Comparison of ENCODE assay signal across 8 cellular contexts in the genomic region with DNA sequence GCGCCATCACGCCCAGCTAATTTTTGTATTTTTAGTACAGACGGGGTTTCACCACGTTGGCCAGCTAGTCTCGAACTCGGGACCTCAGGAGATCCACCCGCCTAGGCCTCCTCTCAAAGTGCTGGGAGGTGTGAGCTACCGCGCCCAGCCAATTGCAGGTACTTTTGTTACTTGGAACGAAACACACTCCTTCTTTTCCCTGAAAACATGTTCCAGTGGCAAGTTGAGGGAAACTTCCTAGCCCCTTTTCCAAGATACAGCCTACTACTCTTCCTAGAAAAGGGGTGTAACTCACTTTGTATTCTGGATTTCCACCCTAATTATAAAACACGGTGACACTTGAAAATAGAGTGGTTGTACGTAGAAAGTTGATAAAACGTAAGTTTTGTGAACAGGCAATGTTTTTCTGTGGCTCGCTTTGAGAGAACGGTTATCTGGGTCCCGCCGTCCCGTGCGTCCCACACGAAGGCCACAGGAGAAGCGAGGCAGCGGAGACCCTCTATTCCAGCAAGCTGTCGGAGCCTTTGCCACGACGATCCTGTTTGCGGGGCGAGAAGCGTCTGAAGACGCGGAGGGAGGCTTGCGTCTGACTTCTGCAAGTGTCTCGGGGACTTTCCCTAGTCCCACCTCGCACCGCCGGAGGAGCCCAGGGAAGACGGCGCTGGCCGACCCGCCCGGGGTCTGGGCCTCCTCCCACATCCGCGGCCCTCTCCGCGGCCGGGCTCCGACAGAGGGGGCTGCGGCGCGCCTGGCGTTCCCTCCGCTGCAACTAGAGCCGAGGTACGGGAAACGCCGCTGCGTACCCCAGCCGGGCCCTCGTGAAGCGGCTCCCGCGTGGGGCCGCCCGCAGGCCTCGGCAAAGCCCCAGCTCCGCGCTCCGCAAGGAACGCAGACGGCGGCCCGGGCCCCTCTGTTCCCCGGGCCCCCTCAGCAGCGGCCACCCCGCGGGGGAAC. TPM values are rescaled to one million over a fixed set of nuclear protein-coding genes. Genes with fewer than 3 reads are reported as not detected.
DNase-seq lines count a peak whose midpoint lies in the region; ATAC-seq, FAIRE-seq and TF ChIP-seq lines count a peak whose summit lies in the region.

No MANE protein-coding gene starts in this region.

- POLR2A ChIA-PET in activated CD8-positive, alpha-beta T cell treated with anti-CD3 and anti-CD28 coated beads for 36 hours (lab: Charles Lee) = interaction anchor here (0.7 to 9.7 kb wide), 27 partner anchors 9 to 325 kb away, joined by 3 to 69 read pairs (median 4); a partner anchor contains a TSS

- peak overlapping the region; percentile 94 for H3K4me3 Mint-ChIP-seq in activated CD8-positive, alpha-beta T cell treated with anti-CD3 and anti-CD28 coated beads for 36 hours
- peak overlapping the region; percentile 97 for H3K4me3 Mint-ChIP-seq in neural progenitor cell

- peak overlapping the region; percentile 82 for H3K4me3 ChIP-seq in epithelial cell of esophagus (ENCODE audit: low read length)
- H3K4me3 ChIP-seq in neural progenitor cell = peak overlapping the region; percentile 99
- H3K4me3 ChIP-seq in thoracic aorta = peak overlapping the region; percentile 83

- peak; percentile 8 for TF ChIP-seq CTCF in activated CD8-positive, alpha-beta T cell treated with anti-CD3 and anti-CD28 coated beads for 36 hours (IDR thresholded peaks at IDR 0.05)
- no peak for TF ChIP-seq CTCF in epithelial cell of esophagus (IDR thresholded peaks at IDR 0.05; ENCODE audit: insufficient read depth, low read depth, low read length, missing control alignments)
- peak; percentile 5 for TF ChIP-seq CTCF in neural progenitor cell (IDR thresholded peaks at IDR 0.05)
- TF ChIP-seq CTCF in thoracic aorta (IDR thresholded peaks at IDR 0.05) = no peak
- no peak for TF ChIP-seq CTCF in D721Med (IDR thresholded peaks at IDR 0.05; ENCODE audit: insufficient read depth, missing control alignments)

- H4K20me1 ChIP-seq in neural progenitor cell (ENCODE audit: low read depth) = peaks cover 53% of the 10 kb centered on the region

- peaks cover 49% of the 10 kb centered on the region for H3K36me3 Mint-ChIP-seq in activated CD8-positive, alpha-beta T cell treated with anti-CD3 and anti-CD28 coated beads for 36 hours (ENCODE audit: low read depth)
- peaks cover 19% of the 10 kb centered on the region for H3K36me3 Mint-ChIP-seq in neural progenitor cell

- CTCF ChIA-PET in activated CD8-positive, alpha-beta T cell treated with anti-CD3 and anti-CD28 coated beads for 36 hours (lab: Charles Lee) = interaction anchor here (0.9 to 5.9 kb wide), 5 partner anchors 25 to 470 kb away, joined by 3 to 42 read pairs (median 12); no protein-coding TSS in a partner anchor

- H2AFZ ChIP-seq in neural progenitor cell (replicated peaks) = no peak overlapping the region

- peak; percentile 21 for ATAC-seq in GM21526 (IDR thresholded peaks at IDR 0.05; ENCODE audit: low FRiP score, unreplicated experiment)
- peak; percentile 20 for ATAC-seq in activated CD8-positive, alpha-beta T cell treated with anti-CD3 and anti-CD28 coated beads for 36 hours
- no peak for ATAC-seq in thoracic aorta (ENCODE audit: insufficient number of reproducible peaks, low FRiP score, low read depth)

- H3K36me3 ChIP-seq in KOPT-K1 (ENCODE audit: insufficient read depth, low read length) = peaks cover 47% of the 10 kb centered on the region
- no peaks in the 10 kb centered on the region for H3K36me3 ChIP-seq in neural progenitor cell
- no peaks in the 10 kb centered on the region for H3K36me3 ChIP-seq in thoracic aorta

- H3K27ac Mint-ChIP-seq in activated CD8-positive, alpha-beta T cell treated with anti-CD3 and anti-CD28 coated beads for 36 hours = peak overlapping the region; percentile 88
- peak overlapping the region; percentile 93 for H3K27ac Mint-ChIP-seq in neural progenitor cell

- no peaks in the 10 kb centered on the region for H3K27me3 Mint-ChIP-seq in activated CD8-positive, alpha-beta T cell treated with anti-CD3 and anti-CD28 coated beads for 36 hours
- peaks cover 9% of the 10 kb centered on the region for H3K27me3 Mint-ChIP-seq in neural progenitor cell (ENCODE audit: insufficient read depth, low read depth)

- H3K4me1 Mint-ChIP-seq in activated CD8-positive, alpha-beta T cell treated with anti-CD3 and anti-CD28 coated beads for 36 hours (ENCODE audit: low read depth) = peaks cover 63% of the 10 kb centered on the region
- peaks cover 59% of the 10 kb centered on the region for H3K4me1 Mint-ChIP-seq in neural progenitor cell

- peaks cover 71% of the 10 kb centered on the region for H3K79me2 ChIP-seq in neural progenitor cell (ENCODE audit: low read depth)

- DNase-seq in D341Med (ENCODE audit: low spot score) (peak; percentile 70), epithelial cell of esophagus (ENCODE audit: low read depth) (peak; percentile 49), neural progenitor cell (ENCODE audit: low spot score) (peak; percentile 73), thoracic aorta (ENCODE audit: low spot score) (no peak), D721Med (ENCODE audit: insufficient read length, low spot score) (no peak)
- peak; percentile 74 for DNase-seq in activated CD8-positive, alpha-beta T cell treated with anti-CD3 and anti-CD28 coated beads for 36 hours

- FAIRE-seq in D721Med (lab: Jason Lieb, UNC) = no peak

- peak overlapping the region; percentile 100 for H3K4me2 ChIP-seq in neural progenitor cell

- H3K4me1 ChIP-seq in neural progenitor cell (peaks cover 36% of the 10 kb centered on the region), thoracic aorta (ENCODE audit: control insufficient read depth in 1 of 2, low read depth in 2 of 2) (peaks cover 0 to 28% of the 10 kb centered on the region in 2 donors)

- peak overlapping the region; percentile 79 for H3K9ac ChIP-seq in neural progenitor cell

- H3K27ac ChIP-seq in KOPT-K1 (ENCODE audit: low read depth, low read length, poor library complexity, severe bottlenecking) = peak overlapping the region; percentile 99
- H3K27ac ChIP-seq in neural progenitor cell = peak overlapping the region; percentile 79
- peak overlapping the region in 1 of 2 donors; percentile 19 for H3K27ac ChIP-seq in thoracic aorta

- no peaks in the 10 kb centered on the region for H3K9me3 Mint-ChIP-seq in activated CD8-positive, alpha-beta T cell treated with anti-CD3 and anti-CD28 coated beads for 36 hours
- no peaks in the 10 kb centered on the region for H3K9me3 Mint-ChIP-seq in neural progenitor cell

- H3K27me3 ChIP-seq in neural progenitor cell (no peaks in the 10 kb centered on the region), thoracic aorta (replicated peaks; ENCODE audit: insufficient read depth) (no peaks in the 10 kb centered on the region)

- intact Hi-C loops in activated CD8-positive, alpha-beta T cell treated with anti-CD3 and anti-CD28 coated beads for 36 hours (cut with micrococcal nuclease) = no loop called here

- peaks cover 33% of the 10 kb centered on the region for H3F3A ChIP-seq in neural progenitor cell (ENCODE audit: low read depth)

- no peaks in the 10 kb centered on the region for H3K9me3 ChIP-seq in KOPT-K1 (ENCODE audit: insufficient read depth, low read length, poor library complexity, severe bottlenecking)
- no peaks in the 10 kb centered on the region for H3K9me3 ChIP-seq in neural progenitor cell (ENCODE audit: low read depth)
- no peaks in the 10 kb centered on the region for H3K9me3 ChIP-seq in thoracic aorta

RNA-seq across cellular contexts. Expression of a gene that starts 0.7 kb away (rescaled TPM):
- total RNA-seq in activated CD8-positive, alpha-beta T cell treated with anti-CD3 and anti-CD28 coated beads for 36 hours = 10 to 100 TPM; 59.4 to 63.5 TPM
- total RNA-seq in neural progenitor cell (ENCODE audit: low replicate concordance) (56.6 and 102 TPM in 2 replicates), thoracic aorta (1 to 10 TPM; 1.6 to 6.5 TPM)

RNA-seq across cellular contexts. Expression of a gene that starts 34.5 kb away (rescaled TPM):
- total RNA-seq in activated CD8-positive, alpha-beta T cell treated with anti-CD3 and anti-CD28 coated beads for 36 hours = under 1 TPM; 0.47 to 0.67 TPM
- total RNA-seq in neural progenitor cell (ENCODE audit: low replicate concordance) = 8.5 and 10.8 TPM in 2 replicates
- 1 to 10 TPM; 3.1 to 4.6 TPM for total RNA-seq in thoracic aorta

RNA-seq across cellular contexts. Expression of a gene that starts 42.0 kb away (rescaled TPM):
- under 1 TPM in 1 of 2 experiments, not detected in 1; 0.02 TPM for total RNA-seq in activated CD8-positive, alpha-beta T cell treated with anti-CD3 and anti-CD28 coated beads for 36 hours
- total RNA-seq in neural progenitor cell (ENCODE audit: low replicate concordance) (0.77 and 1.3 TPM in 2 replicates), thoracic aorta (10 to 100 TPM; 22.6 to 47.8 TPM)

RNA-seq across cellular contexts. Expression of a gene that starts 45.1 kb away (rescaled TPM):
- total RNA-seq in activated CD8-positive, alpha-beta T cell treated with anti-CD3 and anti-CD28 coated beads for 36 hours = 10 to 100 TPM; 15.1 to 16.4 TPM
- total RNA-seq in neural progenitor cell (ENCODE audit: low replicate concordance) (0.22 and 0.51 TPM in 2 replicates), thoracic aorta (10 to 100 TPM in 1 of 2 donors, 1 to 10 TPM in 1; 2.3 to 18.6 TPM)

Comparison
In these comparisons a context has a peak if more than half of its experiments do, and no peak if none do; other contexts are left out.
1. DNase-seq: peak in D341Med (single experiment), activated CD8-positive, alpha-beta T cell treated with anti-CD3 and anti-CD28 coated beads for 36 hours (single experiment), epithelial cell of esophagus (single experiment) and neural progenitor cell (single experiment); none in thoracic aorta (single experiment) and D721Med (single experiment).
2. CTCF ChIP-seq: peak in activated CD8-positive, alpha-beta T cell treated with anti-CD3 and anti-CD28 coated beads for 36 hours (single experiment) and neural progenitor cell (single experiment); none in epithelial cell of esophagus (single experiment), thoracic aorta (single experiment) and D721Med (single experiment).
3. RNA of a gene that starts 42.0 kb away (total RNA-seq): 22.6 to 47.8 TPM in thoracic aorta; 0.77 to 1.3 TPM in neural progenitor cell and 0.02 TPM in activated CD8-positive, alpha-beta T cell treated with anti-CD3 and anti-CD28 coated beads for 36 hours; every median in the first group is over 10 times any median in the second.
4. Peak in every context shown above with its lines, with median percentiles within 50 percentile points of each other: H3K4me3 ChIP-seq.